In genomic region chr1:14371806-14372497, GRCh38 we compare ENCODE assay signal across 20 cellular contexts.
DNase-seq lines count a peak whose midpoint lies in the region; FAIRE-seq and TF ChIP-seq lines count a peak whose summit lies in the region.
"Had no signal": no experiment of that assay in that cellular context is flagged by ENCODE, and none has a peak within 500 bp of the region (broad histone marks: within the 10 kb centered on the region; RNA-seq: fewer than 3 reads in every experiment).

No MANE protein-coding gene starts in this region.

- H3K9me3 ChIP-seq in MG63, result no peaks in the 10 kb centered on the region
- H3K9me3 ChIP-seq: BLaER1 treated with 17β-estradiol and CSF1 and Interleukin-3, amounts not matched to agents 10 nM and 100 nM had no signal

- no peak overlapping the region for H3K27ac ChIP-seq in coronary artery
- H3K27ac ChIP-seq: 22Rv1; BLaER1 treated with 17β-estradiol and CSF1 and Interleukin-3, amounts not matched to agents 10 nM and 100 nM; HL-60 had no signal

- H3K36me3 ChIP-seq in MG63, result no peaks in the 10 kb centered on the region
- H3K36me3 ChIP-seq in bronchial epithelial cell (ENCODE audit: control insufficient read depth, insufficient read depth, low read length), result no peaks in the 10 kb centered on the region
- H3K36me3 ChIP-seq: BLaER1 treated with 17β-estradiol and CSF1 and Interleukin-3, amounts not matched to agents 10 nM and 100 nM had no signal

- no peak for TF ChIP-seq CTCF in bronchial epithelial cell (IDR thresholded peaks at IDR 0.05; ENCODE audit: insufficient read depth, low read length, severe bottlenecking)
- TF ChIP-seq CTCF in fibroblast of the aortic adventitia (IDR thresholded peaks at IDR 0.05; ENCODE audit: insufficient read depth, low read length), result no peak
- TF ChIP-seq CTCF in coronary artery (IDR thresholded peaks at IDR 0.05), result no peak

- H3K27me3 ChIP-seq in MG63, result no peaks in the 10 kb centered on the region
- H3K27me3 ChIP-seq in bronchial epithelial cell (ENCODE audit: control insufficient read depth, insufficient read depth, low read length), result no peaks in the 10 kb centered on the region
- H3K27me3 ChIP-seq: BLaER1 treated with 17β-estradiol and CSF1 and Interleukin-3, amounts not matched to agents 10 nM and 100 nM had no signal

- no peak overlapping the region for H3K4me3 ChIP-seq in MG63
- no peak overlapping the region for H3K4me3 ChIP-seq in bronchial epithelial cell (ENCODE audit: low read depth, low read length)
- H3K4me3 ChIP-seq in fibroblast of the aortic adventitia (ENCODE audit: low read depth, low read length), result no peak overlapping the region
- H3K4me3 ChIP-seq in coronary artery, result no peak overlapping the region
- H3K4me3 ChIP-seq: BLaER1 treated with 17β-estradiol and CSF1 and Interleukin-3, amounts not matched to agents 10 nM and 100 nM had no signal

- FAIRE-seq in bronchial epithelial cell (lab: Jason Lieb, UNC), result no peak
- FAIRE-seq: G401.6, GM12891, GM18507 had no signal

- peak; percentile 51 for DNase-seq in AG08395 (ENCODE audit: low spot score)
- peak; percentile 26 for DNase-seq in MG63
- DNase-seq in bronchial epithelial cell (ENCODE audit: low read depth), result peak; percentile 47
- DNase-seq in fibroblast of the aortic adventitia (ENCODE audit: low read depth), result peak; percentile 17
- DNase-seq in activated CD4-positive, alpha-beta T cell treated with anti-CD3 and anti-CD28 coated beads, Interleukin-2, amount 50 U/mL, for 4 hours, result no peak
- no peak for DNase-seq in coronary artery (ENCODE audit: low spot score)
- DNase-seq in iPS-NIHi11 (ENCODE audit: low spot score), result no peak
- no peak for DNase-seq in CD1c-positive myeloid dendritic cell (ENCODE audit: extremely low spot score)
- DNase-seq: DND-41, KBM-7, NCI-H1092, NCI-H510A treated with DMSO at 0.1 percent for 48 hours, NCI-H82, SIG-M5 had no signal

Comparison
In these comparisons a context has a peak if more than half of its experiments do, and no peak if none do; other contexts are left out.
1. DNase-seq: peak in AG08395 (single experiment), MG63 (single experiment), bronchial epithelial cell (single experiment) and fibroblast of the aortic adventitia (single experiment); none in activated CD4-positive, alpha-beta T cell treated with anti-CD3 and anti-CD28 coated beads, Interleukin-2, amount 50 U/mL, for 4 hours (0 of 2), coronary artery (single experiment), iPS-NIHi11 (single experiment) and CD1c-positive myeloid dendritic cell (single experiment).